8 cellular contexts compared by ENCODE assay signal in genomic region chr11:35618497-35619029, GRCh38. TPM values are rescaled to one million over a fixed set of nuclear protein-coding genes. Genes with fewer than 3 reads are reported as not detected.
DNase-seq lines count a peak whose midpoint lies in the region; ATAC-seq, FAIRE-seq and TF ChIP-seq lines count a peak whose summit lies in the region.

No MANE protein-coding gene starts in this region.

- intact Hi-C loops in PC-3 (cut with micrococcal nuclease) (loop anchor here (5.0 to 10.0 kb wide), 6 partner anchors 104 to 416 kb away; partner anchors contain the start of gene LDLRAD3), endothelial cell of umbilical vein (cut with micrococcal nuclease) (loop anchor here (1.0 to 5.0 kb wide), 6 partner anchors 44 to 859 kb away; partner anchors contain the start of gene TRIM44)

- peak; percentile 4 for TF ChIP-seq POLR2A in endothelial cell of umbilical vein (IDR thresholded peaks at IDR 0.05; ENCODE audit: low read depth, low read length)

- H3K27ac ChIP-seq in PC-3 (ENCODE audit: low read length): peak overlapping the region; percentile 93
- peak overlapping the region; percentile 92 for H3K27ac ChIP-seq in endothelial cell of umbilical vein (ENCODE audit: insufficient read depth, low read depth, low read length)

- no peaks in the 10 kb centered on the region for H3K36me3 ChIP-seq in PC-3 (ENCODE audit: low read depth, low read length)
- no peaks in the 10 kb centered on the region for H3K36me3 ChIP-seq in endothelial cell of umbilical vein (ENCODE audit: control insufficient read depth in 2 of 2, extremely low read depth in 1 of 2, insufficient read depth in 2 of 2, low read length in 2 of 2)

- peaks cover 4% of the 10 kb centered on the region for H3K4me1 Mint-ChIP-seq in activated CD8-positive, alpha-beta memory T cell treated with anti-CD3 and anti-CD28 coated beads, Interleukin-2, amount 10 ng/mL, durations not matched to agents 7 days and 5 days
- peaks cover 0 to 16% (median 13%) of the 10 kb centered on the region in 4 donors for H3K4me1 Mint-ChIP-seq in naive thymus-derived CD8-positive, alpha-beta T cell

- no peak overlapping the region for H3K4me3 Mint-ChIP-seq in activated CD8-positive, alpha-beta memory T cell treated with anti-CD3 and anti-CD28 coated beads, Interleukin-2, amount 10 ng/mL, durations not matched to agents 7 days and 5 days
- peak overlapping the region in 1 of 10 donors; percentile 62 for H3K4me3 Mint-ChIP-seq in naive thymus-derived CD8-positive, alpha-beta T cell

- H2AFZ ChIP-seq in PC-3 (ENCODE audit: low read length) (no peak overlapping the region), endothelial cell of umbilical vein (ENCODE audit: low read depth, low read length) (peak overlapping the region; percentile 19)

- no peaks in the 10 kb centered on the region for H3K9me2 ChIP-seq in PC-3 (replicated peaks; ENCODE audit: low read length)

- no peaks in the 10 kb centered on the region for H3K27me3 ChIP-seq in PC-3 (ENCODE audit: low read length)
- peaks cover 3 to 18% of the 10 kb centered on the region in 2 experiments for H3K27me3 ChIP-seq in endothelial cell of umbilical vein (ENCODE audit: control insufficient read depth in 2 of 2, insufficient read depth in 2 of 2, low read length in 2 of 2)

- H3F3A ChIP-seq in PC-3 (ENCODE audit: low read length, unreplicated experiment): no peaks in the 10 kb centered on the region

- ATAC-seq in activated CD8-positive, alpha-beta memory T cell treated with anti-CD3 and anti-CD28 coated beads, Interleukin-2, amount 10 ng/mL, durations not matched to agents 7 days and 5 days: peak; percentile 52
- peak; percentile 33 for ATAC-seq in HG02571 (IDR thresholded peaks at IDR 0.05; ENCODE audit: unreplicated experiment)
- peak; percentile 6 for ATAC-seq in PC-3
- peak; percentile 42 to 44 for ATAC-seq in naive thymus-derived CD8-positive, alpha-beta T cell
- ATAC-seq in HG02970 (IDR thresholded peaks at IDR 0.05; ENCODE audit: low FRiP score, unreplicated experiment): no peak

- no peak overlapping the region for H3K27ac Mint-ChIP-seq in activated CD8-positive, alpha-beta memory T cell treated with anti-CD3 and anti-CD28 coated beads, Interleukin-2, amount 10 ng/mL, durations not matched to agents 7 days and 5 days
- H3K27ac Mint-ChIP-seq in naive thymus-derived CD8-positive, alpha-beta T cell: no peak overlapping the region

- H3K79me2 ChIP-seq in PC-3 (ENCODE audit: low read length): peaks cover 38% of the 10 kb centered on the region
- peaks cover 21% of the 10 kb centered on the region for H3K79me2 ChIP-seq in endothelial cell of umbilical vein (ENCODE audit: control insufficient read depth, insufficient read depth, low read length)

- no peak for DNase-seq in activated CD8-positive, alpha-beta memory T cell treated with anti-CD3 and anti-CD28 coated beads, Interleukin-2, amount 10 ng/mL, durations not matched to agents 7 days and 5 days
- DNase-seq in activated CD8-positive, alpha-beta memory T cell treated with anti-CD3 and anti-CD28 coated beads, Interleukin-2, amount 50 U/mL, for 4 hours: no peak
- DNase-seq in PC-3: peak; percentile 34
- no peak for DNase-seq in endothelial cell of umbilical vein (ENCODE audit: low read depth, low spot score)
- peak in 5 of 10 donors; percentile 1 to 20 (median 11) for DNase-seq in naive thymus-derived CD8-positive, alpha-beta T cell
- DNase-seq in DMS153 treated with DMSO at 0.1 percent for 48 hours (lab: John Stamatoyannopoulos, UW; ENCODE audit: unreplicated experiment): no peak

- POLR2A ChIA-PET in PC-3 (lab: Charles Lee; ENCODE audit: unreplicated experiment) (interaction anchor here (0.6 kb wide), 1 partner anchor 140 kb away, joined by 3 read pairs; no protein-coding TSS in a partner anchor), endothelial cell of umbilical vein (lab: Charles Lee) (interaction anchor here (1.1 kb wide), 1 partner anchor 44 kb away, joined by 3 read pairs; the partner anchor contains the start of gene TRIM44)
- POLR2A ChIA-PET in naive thymus-derived CD8-positive, alpha-beta T cell (lab: Charles Lee): no interaction called here

- H3K9ac ChIP-seq in PC-3 (ENCODE audit: low read length) (peak overlapping the region; percentile 86), endothelial cell of umbilical vein (replicated peaks; ENCODE audit: extremely low read depth, insufficient read depth, low read length) (peak overlapping the region; percentile 96)

- CTCF ChIA-PET in activated CD8-positive, alpha-beta memory T cell treated with anti-CD3 and anti-CD28 coated beads, Interleukin-2, amount 10 ng/mL, durations not matched to agents 7 days and 5 days (lab: Charles Lee): interaction anchor here (0.6 to 3.3 kb wide), 4 partner anchors 45 to 648 kb away, joined by 3 to 10 read pairs (median 3); no protein-coding TSS in a partner anchor
- CTCF ChIA-PET in PC-3 (lab: Charles Lee): interaction anchor here (0.6 to 1.2 kb wide), 2 partner anchors 92 to 204 kb away, joined by 3 to 11 read pairs; no protein-coding TSS in a partner anchor
- CTCF ChIA-PET in endothelial cell of umbilical vein (lab: Charles Lee): interaction anchor here (0.7 to 4.8 kb wide), 13 partner anchors 43 to 648 kb away, joined by 3 to 152 read pairs (median 5); no protein-coding TSS in a partner anchor

- dilution Hi-C loops in endothelial cell of umbilical vein (cut with MboI; ENCODE audit: extremely low pct_ligation_motif_present, low sequenced_read_pairs): loop anchor here (25.0 kb wide), 1 partner anchor 644 kb away; no protein-coding TSS in a partner anchor

- FAIRE-seq in endothelial cell of umbilical vein (lab: Jason Lieb, UNC): no peak

- no TSS peak for BruUV-seq in PC-3 (replicated peaks; lab: Mats Ljungman, UMichigan)
- no TSS peak for BruUV-seq in endothelial cell of umbilical vein (replicated peaks; lab: Mats Ljungman, UMichigan)

- peak overlapping the region; percentile 88 for H3K4me3 ChIP-seq in PC-3 (ENCODE audit: low read length)
- H3K4me3 ChIP-seq in endothelial cell of umbilical vein (replicated peaks in 1 of 3; ENCODE audit: insufficient read depth in 1 of 3, low read depth in 1 of 3, low read length in 3 of 3): peak overlapping the region; percentile 21 to 75 (median 62)

- peaks cover 7% of the 10 kb centered on the region for H4K20me1 ChIP-seq in PC-3 (ENCODE audit: low read length)
- no peaks in the 10 kb centered on the region for H4K20me1 ChIP-seq in endothelial cell of umbilical vein (replicated peaks; ENCODE audit: control insufficient read depth, extremely low read depth, insufficient read depth, low read length)

- no peaks in the 10 kb centered on the region for H3K36me3 Mint-ChIP-seq in activated CD8-positive, alpha-beta memory T cell treated with anti-CD3 and anti-CD28 coated beads, Interleukin-2, amount 10 ng/mL, durations not matched to agents 7 days and 5 days
- H3K36me3 Mint-ChIP-seq in naive thymus-derived CD8-positive, alpha-beta T cell: no peaks in the 10 kb centered on the region

- H3K9me1 ChIP-seq in endothelial cell of umbilical vein (replicated peaks; ENCODE audit: control insufficient read depth, extremely low read depth, insufficient read depth, low read length): no peaks in the 10 kb centered on the region

- peaks cover 71% of the 10 kb centered on the region for H3K27me3 Mint-ChIP-seq in activated CD8-positive, alpha-beta memory T cell treated with anti-CD3 and anti-CD28 coated beads, Interleukin-2, amount 10 ng/mL, durations not matched to agents 7 days and 5 days
- H3K27me3 Mint-ChIP-seq in naive thymus-derived CD8-positive, alpha-beta T cell: peaks cover 42 to 74% (median 59%) of the 10 kb centered on the region in 5 donors

- H3K9me3 Mint-ChIP-seq in activated CD8-positive, alpha-beta memory T cell treated with anti-CD3 and anti-CD28 coated beads, Interleukin-2, amount 10 ng/mL, durations not matched to agents 7 days and 5 days (ENCODE audit: low read depth): no peaks in the 10 kb centered on the region
- H3K9me3 Mint-ChIP-seq in naive thymus-derived CD8-positive, alpha-beta T cell: no peaks in the 10 kb centered on the region

- H3K9me3 ChIP-seq in PC-3 (ENCODE audit: low read length): no peaks in the 10 kb centered on the region
- no peaks in the 10 kb centered on the region for H3K9me3 ChIP-seq in endothelial cell of umbilical vein (replicated peaks; ENCODE audit: control insufficient read depth, insufficient read depth, low read length)

- H3K4me2 ChIP-seq in PC-3 (ENCODE audit: low read length) (peak overlapping the region; percentile 87), endothelial cell of umbilical vein (ENCODE audit: insufficient read depth, low read length) (peak overlapping the region; percentile 86)

- TF ChIP-seq CTCF in PC-3 (conservative IDR thresholded peaks at IDR 0.05; ENCODE audit: low read depth, low read length): no peak
- TF ChIP-seq CTCF in endothelial cell of umbilical vein (IDR thresholded peaks at IDR 0.05; ENCODE audit: extremely low read depth in 1 of 2, insufficient read depth in 1 of 2, low read depth in 1 of 2, low read length in 2 of 2): no peak

- H3K4me1 ChIP-seq in PC-3 (ENCODE audit: insufficient read depth, low read length) (peaks cover 59% of the 10 kb centered on the region), endothelial cell of umbilical vein (ENCODE audit: control insufficient read depth, extremely low read depth, insufficient read depth, low read length) (peaks cover 39% of the 10 kb centered on the region)

RNA-seq across cellular contexts. Expression of gene FJX1, which starts 0.3 kb away (rescaled TPM):
- under 1 TPM in 1 of 2 experiments, not detected in 1; 0.33 TPM for total RNA-seq in activated CD8-positive, alpha-beta memory T cell treated with anti-CD3 and anti-CD28 coated beads, Interleukin-2, amount 10 ng/mL, durations not matched to agents 7 days and 5 days
- total RNA-seq in PC-3 (2014; rRNA removed): 71.4 and 97.1 TPM in 2 replicates
- 23.7 and 26.6 TPM in 2 replicates for total RNA-seq in endothelial cell of umbilical vein
- 9.2 and 11.1 TPM in 2 replicates for polyA plus RNA-seq in endothelial cell of umbilical vein
- polyA plus RNA-seq in endothelial cell of umbilical vein (2011; cell fraction: cytosol; rRNA removed): 7.3 and 8.4 TPM in 2 replicates
- 7.5 and 9.6 TPM in 2 replicates for polyA plus RNA-seq in endothelial cell of umbilical vein (2011; cell fraction: nucleus; rRNA removed)
- polyA plus RNA-seq in endothelial cell of umbilical vein (2012): 14.5 and 18.8 TPM in 2 replicates
- 5.2 and 5.7 TPM in 2 replicates for polyA minus RNA-seq in endothelial cell of umbilical vein
- 5.5 TPM for polyA minus RNA-seq in endothelial cell of umbilical vein (2011; cell fraction: cytosol; rRNA and poly(A)+ RNA removed)
- 3.9 and 8.0 TPM in 2 replicates for polyA minus RNA-seq in endothelial cell of umbilical vein (2011; cell fraction: nucleus; rRNA and poly(A)+ RNA removed)
- total RNA-seq in naive thymus-derived CD8-positive, alpha-beta T cell: not detected
- polyA plus RNA-seq in naive thymus-derived CD8-positive, alpha-beta T cell: under 1 TPM in 1 of 3 donors, not detected in 2; 0.15 TPM

RNA-seq across cellular contexts. Expression of gene TRIM44, which starts 44.0 kb away (rescaled TPM):
- total RNA-seq in activated CD8-positive, alpha-beta memory T cell treated with anti-CD3 and anti-CD28 coated beads, Interleukin-2, amount 10 ng/mL, durations not matched to agents 7 days and 5 days: 10 to 100 TPM; 23.1 to 24.2 TPM
- 14.0 TPM in 2 replicates for total RNA-seq in PC-3 (2014; rRNA removed)
- total RNA-seq in endothelial cell of umbilical vein: 62.3 and 72.0 TPM in 2 replicates
- polyA plus RNA-seq in endothelial cell of umbilical vein: 20.9 and 31.7 TPM in 2 replicates
- polyA plus RNA-seq in endothelial cell of umbilical vein (2011; cell fraction: cytosol; rRNA removed): 48.7 and 50.3 TPM in 2 replicates
- 82.4 and 92.5 TPM in 2 replicates for polyA plus RNA-seq in endothelial cell of umbilical vein (2011; cell fraction: nucleus; rRNA removed)
- 48.1 and 49.6 TPM in 2 replicates for polyA plus RNA-seq in endothelial cell of umbilical vein (2012)
- 108 and 131 TPM in 2 replicates for polyA minus RNA-seq in endothelial cell of umbilical vein
- polyA minus RNA-seq in endothelial cell of umbilical vein (2011; cell fraction: cytosol; rRNA and poly(A)+ RNA removed): 56.6 TPM
- 21.0 and 29.0 TPM in 2 replicates for polyA minus RNA-seq in endothelial cell of umbilical vein (2011; cell fraction: nucleus; rRNA and poly(A)+ RNA removed)
- 10 to 100 TPM; 64.5 to 73.4 TPM for total RNA-seq in naive thymus-derived CD8-positive, alpha-beta T cell
- 10 to 100 TPM; 49.5 to 59.4 (median 56.4) TPM for polyA plus RNA-seq in naive thymus-derived CD8-positive, alpha-beta T cell

Comparison
In these comparisons a context has a peak if more than half of its experiments do, and no peak if none do; other contexts are left out.
1. RNA of gene FJX1, which starts 0.3 kb away (total RNA-seq): 71.4 to 97.1 TPM in PC-3 and 23.7 to 26.6 TPM in endothelial cell of umbilical vein; 0.33 TPM in activated CD8-positive, alpha-beta memory T cell treated with anti-CD3 and anti-CD28 coated beads, Interleukin-2, amount 10 ng/mL, durations not matched to agents 7 days and 5 days and not detected in naive thymus-derived CD8-positive, alpha-beta T cell; every median in the first group is over 10 times any median in the second.